8 cellular contexts compared by ENCODE assay signal in the genomic region with DNA sequence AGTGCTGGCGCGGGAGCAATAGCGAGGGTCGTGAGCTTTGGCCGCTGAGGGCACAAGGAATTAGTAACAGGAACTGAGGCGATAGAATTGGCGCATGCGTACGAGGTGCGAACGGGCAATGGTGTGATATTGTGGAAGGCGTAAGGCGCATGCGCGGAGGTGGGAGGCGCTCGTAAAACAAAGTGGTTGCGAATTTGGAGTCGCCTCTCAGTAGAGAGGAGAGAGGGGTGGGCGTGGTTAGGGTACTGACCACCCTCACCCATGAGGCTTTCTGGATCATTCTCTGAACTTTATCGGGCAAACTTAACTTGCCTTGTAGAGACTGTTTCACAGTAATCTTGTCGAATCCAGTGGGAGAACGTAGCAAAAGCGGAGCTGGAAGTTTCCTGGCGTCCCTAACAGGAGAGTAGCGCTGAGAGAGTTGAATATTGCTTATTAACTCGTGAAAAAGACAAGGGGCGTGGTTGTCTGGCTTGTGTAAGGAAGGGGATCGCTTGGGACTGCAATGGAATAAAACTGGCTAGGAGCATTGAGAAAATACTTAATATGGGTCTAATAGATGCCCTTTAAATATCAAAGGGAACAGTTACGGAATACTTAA. TPM values are rescaled to one million over a fixed set of nuclear protein-coding genes. Genes with fewer than 3 reads are reported as not detected.
DNase-seq lines count a peak whose midpoint lies in the region; ATAC-seq and TF ChIP-seq lines count a peak whose summit lies in the region.

No MANE protein-coding gene starts in this region.

- H3K4me3 ChIP-seq in CD4-positive, CD25-positive, alpha-beta regulatory T cell (ENCODE audit: low read depth, low read length), result peak overlapping the region; percentile 95
- H3K4me3 ChIP-seq in ectodermal cell (ENCODE audit: insufficient read depth, low read depth, low read length) (peak overlapping the region; percentile 64), lower leg skin (ENCODE audit: low read depth, poor library complexity, severe bottlenecking) (peak overlapping the region; percentile 37)

- peak; percentile 93 to 97 (median 97) for DNase-seq in CD4-positive, CD25-positive, alpha-beta regulatory T cell
- DNase-seq in NCI-H69 (lab: John Stamatoyannopoulos, UW) (peak; percentile 96), lower leg skin (ENCODE audit: low spot score in 2 of 2) (peak; percentile 95 to 99)
- DNase-seq in activated CD4-positive, alpha-beta T cell treated with anti-CD3 and anti-CD28 coated beads, Interleukin-2, amount 50 U/mL, for 1 hour, result peak; percentile 92
- peak; percentile 88 to 91 for DNase-seq in stimulated activated CD4-positive, alpha-beta T cell treated with anti-CD3 and anti-CD28 coated beads, Interleukin-4, amount 100 ng/mL, for 48 hours (ENCODE audit: low read depth in 2 of 2)

- no peaks in the 10 kb centered on the region for H3K36me3 ChIP-seq in CD4-positive, CD25-positive, alpha-beta regulatory T cell (ENCODE audit: control insufficient read depth, insufficient read depth, low read length)
- peaks cover 9% of the 10 kb centered on the region for H3K36me3 ChIP-seq in ectodermal cell (ENCODE audit: control insufficient read depth, insufficient read depth, low read length)

- peak; percentile 26 to 39 for ATAC-seq in CD4-positive, CD25-positive, alpha-beta regulatory T cell (ENCODE audit: low read depth in 2 of 2)
- ATAC-seq in GM19438 (IDR thresholded peaks at IDR 0.05; ENCODE audit: low read depth, unreplicated experiment), result peak; percentile 44
- ATAC-seq in HG03558 (IDR thresholded peaks at IDR 0.05; ENCODE audit: extremely low read depth, unreplicated experiment), result peak; percentile 32

- no peak for TF ChIP-seq CTCF in lower leg skin (IDR thresholded peaks at IDR 0.05)

- no peaks in the 10 kb centered on the region for H3K27me3 Mint-ChIP-seq in CD4-positive, CD25-positive, alpha-beta regulatory T cell

- H3K4me1 ChIP-seq in CD4-positive, CD25-positive, alpha-beta regulatory T cell (ENCODE audit: control insufficient read depth, insufficient read depth, low read length, poor library complexity, severe bottlenecking), result peaks cover 50% of the 10 kb centered on the region
- H3K4me1 ChIP-seq in ectodermal cell (ENCODE audit: control insufficient read depth, insufficient read depth, low read length), result peaks cover 34% of the 10 kb centered on the region

- no peaks in the 10 kb centered on the region for H3K27me3 ChIP-seq in CD4-positive, CD25-positive, alpha-beta regulatory T cell (ENCODE audit: control insufficient read depth, insufficient read depth, low read length)
- no peaks in the 10 kb centered on the region for H3K27me3 ChIP-seq in ectodermal cell (ENCODE audit: control insufficient read depth, insufficient read depth, low read length, poor library complexity, severe bottlenecking)

- H3K9me3 ChIP-seq in CD4-positive, CD25-positive, alpha-beta regulatory T cell (ENCODE audit: control insufficient read depth in 2 of 2, low read length in 2 of 2), result no peaks in the 10 kb centered on the region
- H3K9me3 ChIP-seq in ectodermal cell (ENCODE audit: control insufficient read depth, low read length), result no peaks in the 10 kb centered on the region

- peaks cover 7% of the 10 kb centered on the region for H3K36me3 Mint-ChIP-seq in CD4-positive, CD25-positive, alpha-beta regulatory T cell

- intact Hi-C loops in lower leg skin (cut with DNase I; ENCODE audit: low total_unique reads), result no loop called here

- no peak overlapping the region for H3K4me3 Mint-ChIP-seq in CD4-positive, CD25-positive, alpha-beta regulatory T cell

- no peak for TF ChIP-seq POLR2A in lower leg skin (IDR thresholded peaks at IDR 0.05)

- H3K9me3 Mint-ChIP-seq in CD4-positive, CD25-positive, alpha-beta regulatory T cell, result no peaks in the 10 kb centered on the region

- H3K4me1 Mint-ChIP-seq in CD4-positive, CD25-positive, alpha-beta regulatory T cell, result peaks cover 0 to 27% (median 21%) of the 10 kb centered on the region in 4 donors

- H3K27ac ChIP-seq in CD4-positive, CD25-positive, alpha-beta regulatory T cell (ENCODE audit: insufficient read depth, low read length, poor library complexity, severe bottlenecking), result peak overlapping the region; percentile 98
- peak overlapping the region; percentile 95 for H3K27ac ChIP-seq in ectodermal cell (ENCODE audit: insufficient read depth, low read depth, low read length, poor library complexity, severe bottlenecking)

- WGBS in ectodermal cell, 2 experiments, result 0 to 1% methylated on average over 30 of the region's 30 CpGs
- WGBS in lower leg skin, 2 donors, result 0% methylated on average over 30 of the region's 30 CpGs

- H3K27ac Mint-ChIP-seq in CD4-positive, CD25-positive, alpha-beta regulatory T cell, result no peak overlapping the region

RNA-seq across cellular contexts. Expression of gene CKS1B, which starts 0.4 kb away (rescaled TPM):
- total RNA-seq in CD4-positive, CD25-positive, alpha-beta regulatory T cell, result 8.5 TPM
- polyA plus RNA-seq in CD4-positive, CD25-positive, alpha-beta regulatory T cell, result 10 to 100 TPM; 51.3 to 60.0 (median 56.4) TPM
- polyA plus RNA-seq in ectodermal cell (2013, experiment 1 of 4), result 267 TPM
- 261 TPM for polyA plus RNA-seq in ectodermal cell (2013, experiment 2 of 4)
- 286 TPM for polyA plus RNA-seq in ectodermal cell (2013, experiment 3 of 4)
- 304 TPM for polyA plus RNA-seq in ectodermal cell (2013, experiment 4 of 4)
- total RNA-seq in lower leg skin, result 10 to 100 TPM; 40.0 to 58.7 (median 45.3) TPM

RNA-seq across cellular contexts. Expression of gene SHC1, which starts 4.4 kb away (rescaled TPM):
- total RNA-seq in CD4-positive, CD25-positive, alpha-beta regulatory T cell, result 71.3 TPM
- 10 to 100 TPM; 27.0 to 40.3 (median 30.3) TPM for polyA plus RNA-seq in CD4-positive, CD25-positive, alpha-beta regulatory T cell
- 185 TPM for polyA plus RNA-seq in ectodermal cell (2013, experiment 1 of 4)
- 176 TPM for polyA plus RNA-seq in ectodermal cell (2013, experiment 2 of 4)
- polyA plus RNA-seq in ectodermal cell (2013, experiment 3 of 4), result 110 TPM
- 131 TPM for polyA plus RNA-seq in ectodermal cell (2013, experiment 4 of 4)
- 10 to 100 TPM; 45.4 to 68.9 (median 66.4) TPM for total RNA-seq in lower leg skin

RNA-seq across cellular contexts. Expression of gene FLAD1, which starts 8.2 kb away (rescaled TPM):
- 39.1 TPM for total RNA-seq in CD4-positive, CD25-positive, alpha-beta regulatory T cell
- 10 to 100 TPM; 41.0 to 60.3 (median 44.0) TPM for polyA plus RNA-seq in CD4-positive, CD25-positive, alpha-beta regulatory T cell
- 59.1 TPM for polyA plus RNA-seq in ectodermal cell (2013, experiment 1 of 4)
- 69.3 TPM for polyA plus RNA-seq in ectodermal cell (2013, experiment 2 of 4)
- polyA plus RNA-seq in ectodermal cell (2013, experiment 3 of 4), result 50.1 TPM
- 56.7 TPM for polyA plus RNA-seq in ectodermal cell (2013, experiment 4 of 4)
- total RNA-seq in lower leg skin, result 10 to 100 TPM; 38.7 to 45.3 (median 41.6) TPM

RNA-seq across cellular contexts. Expression of gene PYGO2, which starts 13.3 kb away (rescaled TPM):
- 41.9 TPM for total RNA-seq in CD4-positive, CD25-positive, alpha-beta regulatory T cell
- 10 to 100 TPM; 30.2 to 47.3 (median 46.9) TPM for polyA plus RNA-seq in CD4-positive, CD25-positive, alpha-beta regulatory T cell
- polyA plus RNA-seq in ectodermal cell (2013, experiment 1 of 4), result 64.5 TPM
- 69.0 TPM for polyA plus RNA-seq in ectodermal cell (2013, experiment 2 of 4)
- polyA plus RNA-seq in ectodermal cell (2013, experiment 3 of 4), result 48.8 TPM
- polyA plus RNA-seq in ectodermal cell (2013, experiment 4 of 4), result 49.3 TPM
- 10 to 100 TPM; 31.9 to 38.0 (median 36.3) TPM for total RNA-seq in lower leg skin

RNA-seq across cellular contexts. Expression of gene LENEP, which starts 18.5 kb away (rescaled TPM):
- not detected for total RNA-seq in CD4-positive, CD25-positive, alpha-beta regulatory T cell
- polyA plus RNA-seq in CD4-positive, CD25-positive, alpha-beta regulatory T cell, result not detected
- not detected for polyA plus RNA-seq in ectodermal cell (2013, experiment 1 of 4)
- polyA plus RNA-seq in ectodermal cell (2013, experiment 2 of 4), result not detected
- 0.59 TPM for polyA plus RNA-seq in ectodermal cell (2013, experiment 3 of 4)
- 0.49 TPM for polyA plus RNA-seq in ectodermal cell (2013, experiment 4 of 4)
- 1 to 10 TPM in 1 of 4 donors, not detected in 3; 1.4 TPM for total RNA-seq in lower leg skin

Comparison
In these comparisons a context has a peak if more than half of its experiments do, and no peak if none do; other contexts are left out.
1. Peak in every context shown above with its lines: DNase-seq, ATAC-seq, H3K4me3 ChIP-seq and H3K27ac ChIP-seq.
2. H3K4me3 ChIP-seq: peak in every context shown above with its lines; median percentile 95 in CD4-positive, CD25-positive, alpha-beta regulatory T cell; 64 in ectodermal cell; 37 in lower leg skin.